Comparison of ENCODE assay signal across 21 cellular contexts in genomic region chr17:31147507-31148202, GRCh38. TPM values are rescaled to one million over a fixed set of nuclear protein-coding genes. Genes with fewer than 3 reads are reported as not detected.
DNase-seq lines count a peak whose midpoint lies in the region; ATAC-seq, FAIRE-seq and TF ChIP-seq lines count a peak whose summit lies in the region.
"Had no signal": no experiment of that assay in that cellular context is flagged by ENCODE, and none has a peak within 500 bp of the region (broad histone marks: within the 10 kb centered on the region; RNA-seq: fewer than 3 reads in every experiment).

No MANE protein-coding gene starts in this region.

- H3K36me3 ChIP-seq in A673 (ENCODE audit: insufficient read depth, low read length, poor library complexity, severe bottlenecking), result no peaks in the 10 kb centered on the region
- peaks cover 13% of the 10 kb centered on the region; the same call in 2 of the 3 replicates for H3K36me3 ChIP-seq in K562 (ENCODE audit: control insufficient read depth, insufficient read depth, low read length)
- no peaks in the 10 kb centered on the region for H3K36me3 ChIP-seq in iPS-20b (ENCODE audit: insufficient read depth, low read depth, low read length)
- H3K36me3 ChIP-seq in effector memory CD4-positive, alpha-beta T cell (ENCODE audit: control insufficient read depth, insufficient read depth, low read length), result no peaks in the 10 kb centered on the region

- peaks cover 23% of the 10 kb centered on the region for H3K36me3 Mint-ChIP-seq in type B pancreatic cell
- H3K36me3 Mint-ChIP-seq: stimulated activated effector memory CD8-positive, alpha-beta T cell treated with anti-CD3 and anti-CD28 coated beads, Interleukin-12 subunit alpha, Interleukin-12 subunit beta, amount 100 ng/mL, for 72 hours had no signal

- no peak for TF ChIP-seq EP300 in K562 (IDR thresholded peaks at IDR 0.05; ENCODE audit: low read length)

- H3K4me3 ChIP-seq in A673 (ENCODE audit: low read depth, low read length, poor library complexity, severe bottlenecking) (no peak overlapping the region), K562 (no peak overlapping the region), iPS-20b (ENCODE audit: low read length) (no peak overlapping the region)
- no peak overlapping the region for H3K4me3 ChIP-seq in effector memory CD4-positive, alpha-beta T cell (ENCODE audit: insufficient read depth, low read depth, low read length, poor library complexity, severe bottlenecking)
- H3K4me3 ChIP-seq: ascending aorta, coronary artery, thoracic aorta had no signal

- H3K9me3 ChIP-seq in A673 (ENCODE audit: low read depth, low read length, poor library complexity, severe bottlenecking), result no peaks in the 10 kb centered on the region
- no peaks in the 10 kb centered on the region for H3K9me3 ChIP-seq in K562 (replicated peaks; ENCODE audit: control insufficient read depth, insufficient read depth, low read depth, low read length)
- H3K9me3 ChIP-seq in iPS-20b (ENCODE audit: insufficient read depth, low read depth, low read length), result no peaks in the 10 kb centered on the region
- no peaks in the 10 kb centered on the region for H3K9me3 ChIP-seq in effector memory CD4-positive, alpha-beta T cell (ENCODE audit: control insufficient read depth, low read length)
- H3K9me3 ChIP-seq: thoracic aorta had no signal

- POLR2A ChIA-PET in A673 (lab: Charles Lee; ENCODE audit: low non-redundant PET) (no interaction called here), K562 (lab: Yijun Ruan, JAX) (no interaction called here)

- no peaks in the 10 kb centered on the region for H3K27me3 ChIP-seq in A673 (replicated peaks; ENCODE audit: insufficient read depth, low read depth, low read length, poor library complexity)
- H3K27me3 ChIP-seq in K562 (ENCODE audit: control insufficient read depth in 2 of 2, insufficient read depth in 2 of 2, low read length in 2 of 2), result no peaks in the 10 kb centered on the region
- H3K27me3 ChIP-seq in iPS-20b (ENCODE audit: insufficient read depth, low read length), result no peaks in the 10 kb centered on the region
- no peaks in the 10 kb centered on the region for H3K27me3 ChIP-seq in effector memory CD4-positive, alpha-beta T cell (replicated peaks; ENCODE audit: control insufficient read depth, insufficient read depth, low read length, poor library complexity, severe bottlenecking)
- H3K27me3 ChIP-seq: ascending aorta had no signal

- peaks cover 13% of the 10 kb centered on the region for H3K4me1 Mint-ChIP-seq in type B pancreatic cell (ENCODE audit: unreplicated experiment)
- H3K4me1 Mint-ChIP-seq: stimulated activated effector memory CD8-positive, alpha-beta T cell treated with anti-CD3 and anti-CD28 coated beads, Interleukin-12 subunit alpha, Interleukin-12 subunit beta, amount 100 ng/mL, for 72 hours had no signal

- H3K27me3 Mint-ChIP-seq in type B pancreatic cell, result no peaks in the 10 kb centered on the region

- H3K9ac ChIP-seq in K562 (ENCODE audit: insufficient read depth in 1 of 2, low read depth in 2 of 2, low read length in 2 of 2) (0 out of 4 replicates have a peak overlapping the region, but pooled peaks of 1 of the 2 experiments have one; percentile 13), iPS-20b (ENCODE audit: low read depth, low read length) (peak overlapping the region; percentile 15; the same call in 1 of the 2 replicates)

- H3K4me1 ChIP-seq in A673 (ENCODE audit: insufficient read depth, low read length, poor library complexity, severe bottlenecking) (no peaks in the 10 kb centered on the region), K562 (replicated peaks in 1 of 2; ENCODE audit: control insufficient read depth in 2 of 2, insufficient read depth in 2 of 2, low read length in 2 of 2) (peaks cover 5 to 23% of the 10 kb centered on the region in 2 experiments), iPS-20b (ENCODE audit: insufficient read depth, low read length) (peaks cover 11% of the 10 kb centered on the region; the same call in 1 of the 2 replicates)
- H3K4me1 ChIP-seq in effector memory CD4-positive, alpha-beta T cell (ENCODE audit: control insufficient read depth, insufficient read depth, low read length, poor library complexity, severe bottlenecking), result no peaks in the 10 kb centered on the region
- H3K4me1 ChIP-seq: ascending aorta had no signal

- H2AFZ ChIP-seq in K562 (ENCODE audit: low read depth, low read length), result no peak overlapping the region

- intact Hi-C loops in A673 (cut with micrococcal nuclease; ENCODE audit: unreplicated experiment) (no loop called here), K562 (cut with micrococcal nuclease) (no loop called here)

- H4K20me1 ChIP-seq in K562 (replicated peaks; ENCODE audit: control insufficient read depth, insufficient read depth, low read length), result no peaks in the 10 kb centered on the region

- DNase-seq in A673 (ENCODE audit: low spot score) (peak; percentile 27), LHCN-M2 (ENCODE audit: low read depth) (peak; percentile 54), K562 (ENCODE audit: extremely low read depth in 1 of 4, low spot score in 3 of 4) (peak in 2 of 4 experiments; percentile 11 to 30), type B pancreatic cell (ENCODE audit: extremely low spot score, unreplicated experiment) (no peak), GM19239 (ENCODE audit: insufficient read length, low spot score) (no peak), HT-29 (ENCODE audit: low spot score) (no peak)
- no peak for DNase-seq in effector memory CD4-positive, alpha-beta T cell
- DNase-seq: activated naive CD4-positive, alpha-beta T cell treated with Interleukin-2 at 50 U/mL for 16 hours; DMS79; Karpas-422; NCI-H1105 treated with DMSO at 0.1 percent for 48 hours; SHP77 treated with DMSO at 0.1 percent for 48 hours; T-helper 1 cell had no signal

- peaks cover 46% of the 10 kb centered on the region for H3K79me2 ChIP-seq in K562 (ENCODE audit: control insufficient read depth, insufficient read depth, low read length)

- ATAC-seq in K562, result peak; percentile 65
- ATAC-seq: HCT116; left lobe of liver; stimulated activated effector memory CD8-positive, alpha-beta T cell treated with anti-CD3 and anti-CD28 coated beads, Interleukin-12 subunit alpha, Interleukin-12 subunit beta, amount 100 ng/mL, for 72 hours had no signal

- TF ChIP-seq CTCF in A673 (conservative IDR thresholded peaks at IDR 0.05; ENCODE audit: low read depth, low read length), result no peak
- no peak for TF ChIP-seq CTCF in K562 (IDR thresholded peaks at IDR 0.05 in 2 of 3, conservative IDR thresholded peaks at IDR 0.05 in 1 of 3; ENCODE audit: insufficient read depth in 2 of 3, low read depth in 1 of 3, low read length in 3 of 3)
- no peak for TF ChIP-seq CTCF in type B pancreatic cell (conservative IDR thresholded peaks at IDR 0.05)

- no peak for TF ChIP-seq RAD21 in K562 (CRISPR knock-in tag; conservative IDR thresholded peaks at IDR 0.05 in 1 of 2, IDR thresholded peaks at IDR 0.05 in 1 of 2)

- 5% methylated on average over 3 of the region's 3 CpGs for WGBS in K562 (ENCODE audit: insufficient coverage, low coverage, missing lambda C conversion rate)

- no peak for TF ChIP-seq POLR2A in K562 (conservative IDR thresholded peaks at IDR 0.05)

- in situ Hi-C loops in K562 (cut with MboI), result no loop called here

- H3K27ac ChIP-seq in A673 (ENCODE audit: low read depth, low read length, poor library complexity, severe bottlenecking), result no peak overlapping the region
- H3K27ac ChIP-seq in K562 (ENCODE audit: extremely low read depth, low read depth, low read length), result peak overlapping the region; percentile 75; the same call in 2 of the 3 replicates
- no peak overlapping the region for H3K27ac ChIP-seq in iPS-20b (ENCODE audit: low read length)
- H3K27ac ChIP-seq in effector memory CD4-positive, alpha-beta T cell (ENCODE audit: insufficient read depth, low read length, poor library complexity, severe bottlenecking), result no peak overlapping the region
- H3K27ac ChIP-seq: ascending aorta, coronary artery, thoracic aorta had no signal

- no peaks in the 10 kb centered on the region for H3K9me3 Mint-ChIP-seq in type B pancreatic cell

- no peak overlapping the region for H3K4me3 Mint-ChIP-seq in type B pancreatic cell
- H3K4me3 Mint-ChIP-seq: stimulated activated effector memory CD8-positive, alpha-beta T cell treated with anti-CD3 and anti-CD28 coated beads, Interleukin-12 subunit alpha, Interleukin-12 subunit beta, amount 100 ng/mL, for 72 hours had no signal

- no peak for FAIRE-seq in K562 (lab: Jason Lieb, UNC)
- no peak for FAIRE-seq in GM19239 (lab: Jason Lieb, UNC)
- FAIRE-seq: endothelial cell of umbilical vein had no signal

- BruUV-seq in A673 (replicated peaks; lab: Mats Ljungman, UMichigan) (no TSS peak), K562 (replicated peaks; lab: Mats Ljungman, UMichigan) (no TSS peak)

- H3K9me1 ChIP-seq in K562 (ENCODE audit: control insufficient read depth, insufficient read depth, low read length), result no peaks in the 10 kb centered on the region

- CTCF ChIA-PET in A673 (lab: Charles Lee), result no interaction called here
- CTCF ChIA-PET in K562 (lab: Yijun Ruan, JAX; ENCODE audit: low intra/inter-chr PET ratio), result no interaction called here

- no peak overlapping the region for H3K27ac Mint-ChIP-seq in type B pancreatic cell
- H3K27ac Mint-ChIP-seq: stimulated activated effector memory CD8-positive, alpha-beta T cell treated with anti-CD3 and anti-CD28 coated beads, Interleukin-12 subunit alpha, Interleukin-12 subunit beta, amount 100 ng/mL, for 72 hours had no signal

- no peak overlapping the region; the same call in 1 of the 2 replicates for H3K4me2 ChIP-seq in K562 (ENCODE audit: insufficient read depth, low read length)

RNA-seq across cellular contexts. Expression of gene NF1, which starts 52.9 kb away (rescaled TPM):
- total RNA-seq in A673 (2021) (32.1 and 36.5 TPM in 2 replicates), LHCN-M2 (2014; rRNA removed) (17.1 and 27.3 TPM in 2 replicates), K562 (2014; rRNA removed) (13.4 and 16.7 TPM in 2 replicates), K562 (2014; rRNA removed; fragmentation: Illumina TruSeq; extraction: Trizol) (26.3 TPM in 2 replicates), K562 (2015; rRNA removed; fragmentation: Illumina TruSeq; extraction: Trizol) (24.3 and 24.6 TPM in 2 replicates), K562 (2021) (36.5 and 41.9 TPM in 2 replicates), type B pancreatic cell (ENCODE audit: low replicate concordance) (62.6 and 69.9 TPM in 2 replicates)
- 8.1 TPM for polyA plus RNA-seq in LHCN-M2 (2012)
- 108 and 331 TPM in 2 replicates for total RNA-seq in K562 (2011; cell fraction: chromatin; rRNA removed; ENCODE audit: low replicate concordance)
- total RNA-seq in K562 (2011; cell fraction: nucleolus; rRNA removed), result 49.7 and 67.6 TPM in 2 replicates
- total RNA-seq in K562 (2011; cell fraction: nucleoplasm; rRNA removed), result 113 and 152 TPM in 2 replicates
- polyA plus RNA-seq in K562 (2011; rRNA removed) (16.7 and 29.3 TPM in 2 replicates), K562 (2014; fragmentation: Illumina TruSeq; extraction: Trizol) (23.9 and 30.8 TPM in 2 replicates), K562 (2014; fragmentation: Nextera tagmentation; extraction: Ambion mirVana) (1 to 10 TPM; 3.4 to 7.5 TPM), K562 (2014; rRNA removed) (14.0 and 15.4 TPM in 2 replicates)
- polyA plus RNA-seq in K562 (2011; cell fraction: cytosol; rRNA removed), result 16.4 and 18.7 TPM in 2 replicates
- 41.9 and 61.1 TPM in 2 replicates for polyA plus RNA-seq in K562 (2011; cell fraction: nucleus; rRNA removed)
- 16.3 and 16.9 TPM in 2 replicates for polyA plus RNA-seq in K562 (2012)
- 132 and 170 TPM in 2 replicates for polyA minus RNA-seq in K562 (2011; rRNA and poly(A)+ RNA removed)
- 35.1 and 79.9 TPM in 2 replicates for polyA minus RNA-seq in K562 (2011; cell fraction: cytosol; rRNA and poly(A)+ RNA removed)
- 84.1 and 101 TPM in 2 replicates for polyA minus RNA-seq in K562 (2011; cell fraction: nucleus; rRNA and poly(A)+ RNA removed)
- 26.8 and 41.0 TPM in 2 replicates for total RNA-seq in HT-29 (2014; rRNA removed; shearing (Covaris generic))

Comparison
In these comparisons a context has a peak if more than half of its experiments do, and no peak if none do; other contexts are left out.
1. DNase-seq: peak in A673 (single experiment) and LHCN-M2 (single experiment); none in type B pancreatic cell (single experiment), effector memory CD4-positive, alpha-beta T cell (0 of 3), GM19239 (single experiment) and HT-29 (single experiment).